In the genomic region with DNA sequence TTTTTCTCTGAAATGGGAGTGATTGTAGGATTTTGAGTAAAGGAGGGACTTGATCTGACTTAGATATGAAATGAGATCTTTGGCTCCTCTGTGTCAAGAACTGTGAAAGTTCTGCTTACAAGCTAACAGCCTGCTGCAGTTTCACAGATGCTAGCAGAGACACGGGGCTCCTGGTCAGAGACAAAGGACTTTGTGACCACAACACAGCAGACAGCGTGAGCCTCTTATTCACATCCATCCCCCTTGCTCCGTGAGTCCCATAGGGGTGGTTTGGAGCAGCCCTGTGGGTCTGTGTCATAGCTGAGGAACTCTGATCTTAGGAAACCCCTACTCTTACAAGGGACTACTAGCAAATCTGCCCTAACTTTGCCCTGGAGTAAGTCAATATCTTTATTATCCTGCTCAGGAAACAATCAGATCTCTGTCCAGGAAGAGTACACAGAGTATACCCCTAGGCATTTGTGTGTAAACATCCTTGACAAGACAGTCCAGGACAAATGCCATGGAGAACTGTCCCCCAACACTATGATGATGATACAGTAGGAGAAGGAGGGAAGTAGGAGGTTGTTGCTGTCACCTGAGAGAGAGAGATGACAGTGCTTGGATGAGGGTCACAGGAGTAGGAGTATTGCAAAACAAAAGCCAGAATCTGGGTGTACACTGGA, we compare ENCODE assay signal across 24 cellular contexts.
"Had no signal": no experiment of that assay in that cellular context is flagged by ENCODE, and none has a peak within 500 bp of the region (broad histone marks: within the 10 kb centered on the region; RNA-seq: fewer than 3 reads in every experiment).

No MANE protein-coding gene starts in this region.

- H2AFZ ChIP-seq: hepatocyte had no signal

- H3K27ac ChIP-seq: hepatocyte, left ventricle myocardium inferior, pancreas, right atrium auricular region, right lobe of liver, skin epidermis, stomach, testis, thyroid gland, transverse colon, upper lobe of left lung, vagina had no signal

- DNase-seq: left colon; left ventricle myocardium inferior; midbrain; mucosa of descending colon; naive thymus-derived CD4-positive, alpha-beta T cell; nucleus accumbens; pancreas; right lobe of liver; stimulated activated CD4-positive, alpha-beta T cell treated with anti-CD3 and anti-CD28 coated beads, Interleukin-12 subunit alpha, Interleukin-12 subunit beta, amount 100 ng/mL, for 4 hours; stimulated activated CD4-positive, alpha-beta T cell treated with anti-CD3 and anti-CD28 coated beads, Interleukin-15, amount 100 ng/mL, for 24 hours; stimulated activated CD4-positive, alpha-beta T cell treated with anti-CD3 and anti-CD28 coated beads, Interleukin-2, amount 100 ng/mL, for 24 hours; stimulated activated CD4-positive, alpha-beta T cell treated with anti-CD3 and anti-CD28 coated beads, Interleukin-4, amount 100 ng/mL, for 1 hour; stimulated activated naive B cell treated with anti-CD40 and anti-IgM and Interleukin-4, amounts not matched to agents 10 μg/mL and 1 μg/mL and 100 μg/mL, for 72 hours; stimulated activated naive CD8-positive, alpha-beta T cell treated with anti-CD3 and anti-CD28 coated beads, Interleukin-15, Interleukin-2, amounts not matched to agents 100 U/mL and 50 U/mL, for 24 hours; stomach; testis; thyroid gland; transverse colon; upper lobe of left lung had no signal

- H3K9me3 ChIP-seq: left ventricle myocardium inferior, mucosa of descending colon, pancreas, right atrium auricular region, right lobe of liver, stomach, testis, thyroid gland, transverse colon, upper lobe of left lung, vagina had no signal

- H3K4me2 ChIP-seq: hepatocyte had no signal

- H3K4me1 ChIP-seq: left ventricle myocardium inferior, pancreas, right atrium auricular region, right lobe of liver, stomach, testis, thyroid gland, transverse colon, upper lobe of left lung, vagina had no signal

- H3K27me3 ChIP-seq: hepatocyte, pancreas, right atrium auricular region, right lobe of liver, stomach, testis, thyroid gland, transverse colon, upper lobe of left lung, vagina had no signal

- ATAC-seq: left colon; mucosa of descending colon; naive thymus-derived CD4-positive, alpha-beta T cell; pancreas; right lobe of liver; stimulated activated naive B cell treated with anti-CD40 and anti-IgM and Interleukin-4, amounts not matched to agents 10 μg/mL and 1 μg/mL and 100 μg/mL, for 72 hours; stimulated activated naive CD8-positive, alpha-beta T cell treated with anti-CD3 and anti-CD28 coated beads, Interleukin-15, Interleukin-2, amounts not matched to agents 100 U/mL and 50 U/mL, for 24 hours had no signal

- H3K4me3 ChIP-seq: hepatocyte, left ventricle myocardium inferior, lung, mucosa of descending colon, pancreas, right atrium auricular region, right lobe of liver, skin epidermis, stomach, testis, thyroid gland, transverse colon, upper lobe of left lung, vagina had no signal

- H3K36me3 ChIP-seq: left ventricle myocardium inferior, pancreas, right atrium auricular region, right lobe of liver, stomach, thyroid gland, transverse colon, upper lobe of left lung, vagina had no signal
